16 cellular contexts compared by ENCODE assay signal in the genomic region with DNA sequence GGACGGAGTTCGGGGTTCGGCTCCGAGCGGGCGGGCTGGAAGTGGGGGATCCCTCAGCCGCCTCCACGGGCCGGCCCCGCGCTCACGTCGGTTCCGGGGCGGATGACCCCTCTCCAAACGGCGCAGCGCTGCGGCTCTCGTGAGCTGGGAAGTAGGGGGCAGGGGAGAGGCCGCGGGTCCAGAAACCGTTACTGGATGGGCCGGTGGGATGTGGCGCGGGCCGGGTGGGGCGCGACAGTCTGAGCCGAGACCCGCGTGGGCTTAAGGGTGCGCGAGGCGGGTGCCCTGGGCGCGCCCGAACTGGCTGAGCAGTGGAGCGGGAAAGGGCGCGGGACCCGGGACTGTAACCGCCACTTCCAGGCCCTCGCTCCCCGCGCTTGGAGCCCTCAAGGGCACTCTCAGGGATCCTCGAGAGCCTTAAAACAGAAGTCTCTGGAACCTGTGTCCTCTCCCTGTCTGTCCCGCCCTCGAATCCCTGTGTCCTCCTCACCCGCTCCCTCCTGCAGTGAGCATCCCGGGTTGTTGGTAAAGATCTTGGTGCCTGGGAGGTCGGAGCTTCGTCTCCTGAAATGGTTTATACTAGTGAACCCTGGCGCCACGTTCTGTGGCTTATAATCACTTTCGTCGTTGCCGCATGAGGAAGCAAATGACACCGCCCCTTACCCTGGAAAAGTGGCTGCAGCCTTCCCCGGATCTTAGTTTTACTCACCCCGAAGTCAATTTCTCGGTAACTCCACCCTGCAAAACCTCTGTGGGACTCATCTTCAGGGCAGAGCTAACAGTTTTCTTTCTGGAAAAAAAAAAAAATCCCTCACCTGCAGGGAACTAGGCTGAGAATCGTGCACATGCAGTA. TPM values are rescaled to one million over a fixed set of nuclear protein-coding genes. Genes with fewer than 3 reads are reported as not detected.
DNase-seq lines count a peak whose midpoint lies in the region; ATAC-seq and TF ChIP-seq lines count a peak whose summit lies in the region.
"Had no signal": no experiment of that assay in that cellular context is flagged by ENCODE, and none has a peak within 500 bp of the region (broad histone marks: within the 10 kb centered on the region; RNA-seq: fewer than 3 reads in every experiment).

No MANE protein-coding gene starts in this region.

- intact Hi-C loops in OCI-LY7 (cut with micrococcal nuclease; ENCODE audit: unreplicated experiment) = no loop called here

- no peaks in the 10 kb centered on the region for H4K20me1 ChIP-seq in OCI-LY7 (ENCODE audit: insufficient read depth, low read length)

- POLR2A ChIA-PET in OCI-LY7 (lab: Charles Lee) = interaction anchor here (0.5 to 0.6 kb wide), 2 partner anchors 84 to 326 kb away, joined by 3 read pairs; no protein-coding TSS in a partner anchor

- H3K79me2 ChIP-seq in OCI-LY7 (ENCODE audit: insufficient read depth, low read depth, low read length) = no peaks in the 10 kb centered on the region

- no TSS peak for BruUV-seq in OCI-LY7 (replicated peaks; lab: Mats Ljungman, UMichigan)

- H3K27me3 ChIP-seq in HUES48 (ENCODE audit: control insufficient read depth, insufficient read depth, low read length) = peaks cover 47% of the 10 kb centered on the region
- H3K27me3 ChIP-seq in iPS-15b (ENCODE audit: control insufficient read depth, insufficient read depth, low read length) = peaks cover 36% of the 10 kb centered on the region

- peak; percentile 15 for DNase-seq in SK-N-DZ (ENCODE audit: low spot score)
- no peak for DNase-seq in retinal pigment epithelial cell (ENCODE audit: low read depth)
- DNase-seq in activated CD8-positive, alpha-beta memory T cell treated with anti-CD3 and anti-CD28 coated beads, Interleukin-2, amount 10 ng/mL, durations not matched to agents 7 days and 5 days = no peak
- no peak for DNase-seq in OCI-LY7 (ENCODE audit: low spot score)
- no peak for DNase-seq in stimulated activated CD4-positive, alpha-beta T cell treated with anti-CD3 and anti-CD28 coated beads, Interleukin-4, amount 100 ng/mL, for 24 hours
- no peak for DNase-seq in stimulated activated CD4-positive, alpha-beta T cell treated with anti-CD3 and anti-CD28 coated beads, Interleukin-15, amount 100 ng/mL, for 24 hours
- DNase-seq: activated CD8-positive, alpha-beta T cell treated with anti-CD3 and anti-CD28 coated beads for 36 hours; activated naive CD4-positive, alpha-beta T cell treated with anti-CD3 and anti-CD28 coated beads for 36 hours; Calu3 had no signal

- no peaks in the 10 kb centered on the region for H3K9me2 ChIP-seq in OCI-LY7 (ENCODE audit: insufficient read depth, low read length)

- H3K9me3 Mint-ChIP-seq in activated CD8-positive, alpha-beta memory T cell treated with anti-CD3 and anti-CD28 coated beads, Interleukin-2, amount 10 ng/mL, durations not matched to agents 7 days and 5 days (ENCODE audit: low read depth) = no peaks in the 10 kb centered on the region
- H3K9me3 Mint-ChIP-seq: activated naive CD4-positive, alpha-beta T cell treated with anti-CD3 and anti-CD28 coated beads for 36 hours had no signal

- CTCF ChIA-PET in activated CD8-positive, alpha-beta memory T cell treated with anti-CD3 and anti-CD28 coated beads, Interleukin-2, amount 10 ng/mL, durations not matched to agents 7 days and 5 days (lab: Charles Lee) = no interaction called here
- CTCF ChIA-PET in OCI-LY7 (lab: Charles Lee; ENCODE audit: unreplicated experiment) = no interaction called here

- no peak overlapping the region for H3K27ac Mint-ChIP-seq in activated CD8-positive, alpha-beta memory T cell treated with anti-CD3 and anti-CD28 coated beads, Interleukin-2, amount 10 ng/mL, durations not matched to agents 7 days and 5 days
- H3K27ac Mint-ChIP-seq: activated CD8-positive, alpha-beta T cell treated with anti-CD3 and anti-CD28 coated beads for 36 hours; activated naive CD4-positive, alpha-beta T cell treated with anti-CD3 and anti-CD28 coated beads for 36 hours had no signal

- H3K4me3 Mint-ChIP-seq in activated CD8-positive, alpha-beta memory T cell treated with anti-CD3 and anti-CD28 coated beads, Interleukin-2, amount 10 ng/mL, durations not matched to agents 7 days and 5 days = no peak overlapping the region
- H3K4me3 Mint-ChIP-seq: activated CD8-positive, alpha-beta T cell treated with anti-CD3 and anti-CD28 coated beads for 36 hours; activated naive CD4-positive, alpha-beta T cell treated with anti-CD3 and anti-CD28 coated beads for 36 hours had no signal

- H3K4me1 ChIP-seq in HUES48 (ENCODE audit: control insufficient read depth, insufficient read depth, low read length) (peaks cover 5% of the 10 kb centered on the region), iPS-15b (ENCODE audit: control insufficient read depth, insufficient read depth, low read length) (no peaks in the 10 kb centered on the region), OCI-LY7 (ENCODE audit: insufficient read depth, low read length, poor library complexity, severe bottlenecking) (no peaks in the 10 kb centered on the region)

- peaks cover 3% of the 10 kb centered on the region for H3K4me1 Mint-ChIP-seq in activated CD8-positive, alpha-beta memory T cell treated with anti-CD3 and anti-CD28 coated beads, Interleukin-2, amount 10 ng/mL, durations not matched to agents 7 days and 5 days

- H3K9me3 ChIP-seq in HUES48 (ENCODE audit: control insufficient read depth, insufficient read depth, low read length) (no peaks in the 10 kb centered on the region), iPS-15b (ENCODE audit: control insufficient read depth, insufficient read depth, low read length) (no peaks in the 10 kb centered on the region), OCI-LY7 (ENCODE audit: low read length) (no peaks in the 10 kb centered on the region)

- H3K4me3 ChIP-seq in HUES48 (ENCODE audit: low read depth, low read length) (peak overlapping the region; percentile 61), iPS-15b (ENCODE audit: low read depth, low read length) (peak overlapping the region; percentile 58), retinal pigment epithelial cell (ENCODE audit: low read length) (peak overlapping the region; percentile 10), OCI-LY7 (ENCODE audit: low read depth, low read length, poor library complexity, severe bottlenecking) (no peak overlapping the region)
- H3K4me3 ChIP-seq: K562 had no signal

- H3K36me3 ChIP-seq in HUES48 (ENCODE audit: control insufficient read depth, insufficient read depth, low read length) (no peaks in the 10 kb centered on the region), iPS-15b (ENCODE audit: control insufficient read depth, insufficient read depth, low read length) (no peaks in the 10 kb centered on the region), OCI-LY7 (ENCODE audit: insufficient read depth, low read length) (no peaks in the 10 kb centered on the region)

- H2AFZ ChIP-seq in OCI-LY7 (ENCODE audit: low read length) = no peak overlapping the region

- H3K9ac ChIP-seq in HUES48 (ENCODE audit: low read depth, low read length) = no peak overlapping the region
- H3K9ac ChIP-seq in iPS-15b (ENCODE audit: low read depth, low read length) = no peak overlapping the region

- H3K27ac ChIP-seq in HUES48 (ENCODE audit: low read depth, low read length) (no peak overlapping the region), OCI-LY7 (ENCODE audit: low read depth, low read length, poor library complexity, severe bottlenecking) (no peak overlapping the region)

- peaks cover 34% of the 10 kb centered on the region for H3K27me3 Mint-ChIP-seq in activated CD8-positive, alpha-beta memory T cell treated with anti-CD3 and anti-CD28 coated beads, Interleukin-2, amount 10 ng/mL, durations not matched to agents 7 days and 5 days

- no peak for ATAC-seq in activated CD8-positive, alpha-beta memory T cell treated with anti-CD3 and anti-CD28 coated beads, Interleukin-2, amount 10 ng/mL, durations not matched to agents 7 days and 5 days
- ATAC-seq: activated CD8-positive, alpha-beta T cell treated with anti-CD3 and anti-CD28 coated beads for 36 hours; K562 had no signal

- no peak overlapping the region for H3K4me2 ChIP-seq in OCI-LY7 (ENCODE audit: low read length)

- peaks cover 7% of the 10 kb centered on the region for H3K36me3 Mint-ChIP-seq in activated CD8-positive, alpha-beta memory T cell treated with anti-CD3 and anti-CD28 coated beads, Interleukin-2, amount 10 ng/mL, durations not matched to agents 7 days and 5 days

- TF ChIP-seq CTCF in retinal pigment epithelial cell (conservative IDR thresholded peaks at IDR 0.05; ENCODE audit: low read depth, low read length) = no peak
- no peak for TF ChIP-seq CTCF in OCI-LY7 (conservative IDR thresholded peaks at IDR 0.05; ENCODE audit: low read length)

RNA-seq across cellular contexts. Expression of gene MARCHF11, which starts 0.6 kb away (rescaled TPM):
- polyA plus RNA-seq in SK-N-DZ (2014; cell fraction: cytosol; rRNA removed) = 33.0 and 36.6 TPM in 2 replicates
- polyA plus RNA-seq in SK-N-DZ (2014; cell fraction: nucleus; rRNA removed) = 15.9 and 28.6 TPM in 2 replicates
- total RNA-seq in activated CD8-positive, alpha-beta memory T cell treated with anti-CD3 and anti-CD28 coated beads, Interleukin-2, amount 10 ng/mL, durations not matched to agents 7 days and 5 days = not detected
- total RNA-seq in OCI-LY7 (2014; rRNA removed; shearing (Covaris generic)) = not detected in 2 replicates
- total RNA-seq in OCI-LY7 (2022) = not detected in 2 replicates
- total RNA-seq: activated CD8-positive, alpha-beta T cell treated with anti-CD3 and anti-CD28 coated beads for 36 hours; activated naive CD4-positive, alpha-beta T cell treated with anti-CD3 and anti-CD28 coated beads for 36 hours; Calu3; fibroblast of villous mesenchyme; K562; lung microvascular endothelial cell; pulmonary artery endothelial cell; T-helper 1 cell treated with Interleukin-12 subunit alpha and Interleukin-12 subunit beta and Interleukin-4 antibody, amounts not matched to agents 30 ng/mL and 1 ng/mL, for 36 hours had no signal
- polyA plus RNA-seq: K562 had no signal
